1 cellular context compared by ENCODE assay signal in genomic region chr2:1784986-1785617, GRCh38.
TF ChIP-seq lines count a peak whose summit lies in the region.

No MANE protein-coding gene starts in this region.

TF ChIP-seq in IMR-90, 13 proteins besides CTCF, POLR2A, EP300 and RAD21:
- TF ChIP-seq ELK1 (IDR thresholded peaks at IDR 0.05; ENCODE audit: borderline replicate concordance, low read depth, low read length): no peak
- no peak for TF ChIP-seq CHD1 (IDR thresholded peaks at IDR 0.05; ENCODE audit: low read depth, low read length)
- TF ChIP-seq RFX5 (IDR thresholded peaks at IDR 0.05; ENCODE audit: low read depth, low read length): no peak
